In the genomic region with DNA sequence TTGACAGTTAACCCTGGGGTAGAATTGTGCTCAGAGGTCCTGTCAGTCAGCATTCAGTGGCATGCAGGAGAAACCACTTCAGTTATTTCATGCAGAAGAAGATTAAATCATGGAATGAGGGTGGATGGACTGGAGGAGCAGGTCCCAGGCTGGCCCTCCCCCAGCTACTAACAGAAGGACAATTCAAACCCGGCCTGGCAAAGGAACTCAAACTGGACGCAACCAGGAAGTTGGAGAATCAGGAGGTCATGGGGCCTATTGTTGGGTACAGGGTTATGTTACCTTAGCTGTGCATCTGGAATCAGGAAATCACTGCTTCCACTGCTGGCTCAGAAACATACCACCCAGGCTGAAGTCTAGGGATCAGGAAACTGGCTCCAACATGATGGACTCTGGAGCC, we compare ENCODE assay signal across 1 cellular context.
TF ChIP-seq lines count a peak whose summit lies in the region.

No MANE protein-coding gene starts in this region.

TF ChIP-seq in GM23338, 12 proteins besides CTCF, POLR2A, EP300 and RAD21 (continued from another document):
- TF ChIP-seq, protein P1, sequence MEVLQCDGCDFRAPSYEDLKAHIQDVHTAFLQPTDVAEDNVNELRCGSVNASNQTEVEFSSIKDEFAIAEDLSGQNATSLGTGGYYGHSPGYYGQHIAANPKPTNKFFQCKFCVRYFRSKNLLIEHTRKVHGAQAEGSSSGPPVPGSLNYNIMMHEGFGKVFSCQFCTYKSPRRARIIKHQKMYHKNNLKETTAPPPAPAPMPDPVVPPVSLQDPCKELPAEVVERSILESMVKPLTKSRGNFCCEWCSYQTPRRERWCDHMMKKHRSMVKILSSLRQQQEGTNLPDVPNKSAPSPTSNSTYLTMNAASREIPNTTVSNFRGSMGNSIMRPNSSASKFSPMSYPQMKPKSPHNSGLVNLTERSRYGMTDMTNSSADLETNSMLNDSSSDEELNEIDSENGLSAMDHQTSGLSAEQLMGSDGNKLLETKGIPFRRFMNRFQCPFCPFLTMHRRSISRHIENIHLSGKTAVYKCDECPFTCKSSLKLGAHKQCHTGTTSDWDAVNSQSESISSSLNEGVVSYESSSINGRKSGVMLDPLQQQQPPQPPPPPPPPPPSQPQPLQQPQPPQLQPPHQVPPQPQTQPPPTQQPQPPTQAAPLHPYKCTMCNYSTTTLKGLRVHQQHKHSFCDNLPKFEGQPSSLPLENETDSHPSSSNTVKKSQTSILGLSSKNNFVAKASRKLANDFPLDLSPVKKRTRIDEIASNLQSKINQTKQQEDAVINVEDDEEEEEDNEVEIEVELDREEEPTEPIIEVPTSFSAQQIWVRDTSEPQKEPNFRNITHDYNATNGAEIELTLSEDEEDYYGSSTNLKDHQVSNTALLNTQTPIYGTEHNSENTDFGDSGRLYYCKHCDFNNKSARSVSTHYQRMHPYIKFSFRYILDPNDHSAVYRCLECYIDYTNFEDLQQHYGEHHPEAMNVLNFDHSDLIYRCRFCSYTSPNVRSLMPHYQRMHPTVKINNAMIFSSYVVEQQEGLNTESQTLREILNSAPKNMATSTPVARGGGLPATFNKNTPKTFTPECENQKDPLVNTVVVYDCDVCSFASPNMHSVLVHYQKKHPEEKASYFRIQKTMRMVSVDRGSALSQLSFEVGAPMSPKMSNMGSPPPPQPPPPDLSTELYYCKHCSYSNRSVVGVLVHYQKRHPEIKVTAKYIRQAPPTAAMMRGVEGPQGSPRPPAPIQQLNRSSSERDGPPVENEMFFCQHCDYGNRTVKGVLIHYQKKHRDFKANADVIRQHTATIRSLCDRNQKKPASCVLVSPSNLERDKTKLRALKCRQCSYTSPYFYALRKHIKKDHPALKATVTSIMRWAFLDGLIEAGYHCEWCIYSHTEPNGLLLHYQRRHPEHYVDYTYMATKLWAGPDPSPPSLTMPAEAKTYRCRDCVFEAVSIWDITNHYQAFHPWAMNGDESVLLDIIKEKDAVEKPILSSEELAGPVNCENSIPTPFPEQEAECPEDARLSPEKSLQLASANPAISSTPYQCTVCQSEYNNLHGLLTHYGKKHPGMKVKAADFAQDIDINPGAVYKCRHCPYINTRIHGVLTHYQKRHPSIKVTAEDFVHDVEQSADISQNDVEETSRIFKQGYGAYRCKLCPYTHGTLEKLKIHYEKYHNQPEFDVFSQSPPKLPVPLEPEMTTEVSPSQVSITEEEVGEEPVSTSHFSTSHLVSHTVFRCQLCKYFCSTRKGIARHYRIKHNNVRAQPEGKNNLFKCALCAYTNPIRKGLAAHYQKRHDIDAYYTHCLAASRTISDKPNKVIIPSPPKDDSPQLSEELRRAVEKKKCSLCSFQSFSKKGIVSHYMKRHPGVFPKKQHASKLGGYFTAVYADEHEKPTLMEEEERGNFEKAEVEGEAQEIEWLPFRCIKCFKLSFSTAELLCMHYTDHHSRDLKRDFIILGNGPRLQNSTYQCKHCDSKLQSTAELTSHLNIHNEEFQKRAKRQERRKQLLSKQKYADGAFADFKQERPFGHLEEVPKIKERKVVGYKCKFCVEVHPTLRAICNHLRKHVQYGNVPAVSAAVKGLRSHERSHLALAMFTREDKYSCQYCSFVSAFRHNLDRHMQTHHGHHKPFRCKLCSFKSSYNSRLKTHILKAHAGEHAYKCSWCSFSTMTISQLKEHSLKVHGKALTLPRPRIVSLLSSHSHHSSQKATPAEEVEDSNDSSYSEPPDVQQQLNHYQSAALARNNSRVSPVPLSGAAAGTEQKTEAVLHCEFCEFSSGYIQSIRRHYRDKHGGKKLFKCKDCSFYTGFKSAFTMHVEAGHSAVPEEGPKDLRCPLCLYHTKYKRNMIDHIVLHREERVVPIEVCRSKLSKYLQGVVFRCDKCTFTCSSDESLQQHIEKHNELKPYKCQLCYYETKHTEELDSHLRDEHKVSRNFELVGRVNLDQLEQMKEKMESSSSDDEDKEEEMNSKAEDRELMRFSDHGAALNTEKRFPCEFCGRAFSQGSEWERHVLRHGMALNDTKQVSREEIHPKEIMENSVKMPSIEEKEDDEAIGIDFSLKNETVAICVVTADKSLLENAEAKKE (CRISPR knock-in tag; IDR thresholded peaks at IDR 0.05) = no peak
